Comparison of ENCODE assay signal across 31 cellular contexts in genomic region chr4:111303806-111304205, GRCh38.
"Had no signal": no experiment of that assay in that cellular context is flagged by ENCODE, and none has a peak within 500 bp of the region (broad histone marks: within the 10 kb centered on the region; RNA-seq: fewer than 3 reads in every experiment).

No MANE protein-coding gene starts in this region.

- H3K9me3 Mint-ChIP-seq: type B pancreatic cell had no signal

- H3K27ac ChIP-seq: neural progenitor cell, ovary, parathyroid adenoma, psoas muscle, skin epidermis, spleen, suprapubic skin, testis, tibial artery, transverse colon, upper lobe of right lung, uterus had no signal

- DNase-seq: natural killer cell; occipital lobe; ovary; posterior cingulate gyrus; psoas muscle; right cardiac atrium; spleen; stimulated activated CD4-positive, alpha-beta T cell treated with anti-CD3 and anti-CD28 coated beads, Interleukin-12 subunit alpha, Interleukin-12 subunit beta, amount 100 ng/mL, for 4 hours; stimulated activated CD4-positive, alpha-beta T cell treated with anti-CD3 and anti-CD28 coated beads, Interleukin-1b, Interleukin-23, amount 100 ng/mL, for 48 hours; stimulated activated CD4-positive, alpha-beta T cell treated with anti-CD3 and anti-CD28 coated beads, Interleukin-4, amount 100 ng/mL, for 1 hour; stimulated activated CD4-positive, alpha-beta T cell treated with anti-CD3 and anti-CD28 coated beads, Interleukin-4, amount 100 ng/mL, for 4 hours; stimulated activated CD8-positive, alpha-beta memory T cell treated with anti-CD3 and anti-CD28 coated beads, Interleukin-4, amount 100 ng/mL, for 48 hours; stimulated activated naive CD4-positive, alpha-beta T cell; stimulated activated naive CD8-positive, alpha-beta T cell treated with anti-CD3 and anti-CD28 coated beads, Interleukin-15, amount 100 ng/mL, for 72 hours; stimulated activated naive CD8-positive, alpha-beta T cell treated with anti-CD3 and anti-CD28 coated beads, Interleukin-15, Interleukin-2, amounts not matched to agents 100 U/mL and 50 U/mL, for 24 hours; substantia nigra; testis; tibial artery; transverse colon; upper lobe of right lung; uterus had no signal

- H3K27me3 ChIP-seq: neural progenitor cell, ovary, spleen, suprapubic skin, testis, tibial artery, transverse colon, upper lobe of right lung, uterus had no signal

- H3K27me3 Mint-ChIP-seq: progenitor cell of endocrine pancreas; stimulated activated memory B cell treated with anti-CD40 and anti-IgM and Interleukin-4, amounts not matched to agents 10 μg/mL and 1 μg/mL and 100 μg/mL, for 72 hours; stimulated activated naive CD8-positive, alpha-beta T cell treated with anti-CD3 and anti-CD28 coated beads, Interleukin-15, amount 100 ng/mL, for 72 hours; type B pancreatic cell had no signal

- H3K4me3 Mint-ChIP-seq: natural killer cell; nephron; neural progenitor cell; stimulated activated memory B cell treated with anti-CD40 and anti-IgM and Interleukin-4, amounts not matched to agents 10 μg/mL and 1 μg/mL and 100 μg/mL, for 72 hours; stimulated activated naive CD8-positive, alpha-beta T cell treated with anti-CD3 and anti-CD28 coated beads, Interleukin-15, amount 100 ng/mL, for 72 hours; type B pancreatic cell had no signal

- H3K9me3 ChIP-seq: ovary, psoas muscle, suprapubic skin, testis, tibial artery, transverse colon, upper lobe of right lung, uterus had no signal

- H3K27ac Mint-ChIP-seq: natural killer cell; nephron; neural progenitor cell; progenitor cell of endocrine pancreas; stimulated activated memory B cell treated with anti-CD40 and anti-IgM and Interleukin-4, amounts not matched to agents 10 μg/mL and 1 μg/mL and 100 μg/mL, for 72 hours; stimulated activated naive CD8-positive, alpha-beta T cell treated with anti-CD3 and anti-CD28 coated beads, Interleukin-15, amount 100 ng/mL, for 72 hours; type B pancreatic cell had no signal

- H3K4me1 Mint-ChIP-seq: natural killer cell; nephron; neural progenitor cell; stimulated activated memory B cell treated with anti-CD40 and anti-IgM and Interleukin-4, amounts not matched to agents 10 μg/mL and 1 μg/mL and 100 μg/mL, for 72 hours; stimulated activated naive CD8-positive, alpha-beta T cell treated with anti-CD3 and anti-CD28 coated beads, Interleukin-15, amount 100 ng/mL, for 72 hours had no signal

- H3K4me3 ChIP-seq: neural progenitor cell, ovary, psoas muscle, skin epidermis, smooth muscle cell, spleen, suprapubic skin, testis, tibial artery, transverse colon, upper lobe of right lung, uterus had no signal

- H3K4me1 ChIP-seq: neural progenitor cell, parathyroid adenoma, psoas muscle, spleen, suprapubic skin, testis, tibial artery, transverse colon, upper lobe of right lung, uterus had no signal

- ATAC-seq: natural killer cell; psoas muscle; right cardiac atrium; sciatic nerve; stimulated activated memory B cell treated with anti-CD40 and anti-IgM and Interleukin-4, amounts not matched to agents 10 μg/mL and 1 μg/mL and 100 μg/mL, for 72 hours; stimulated activated naive CD8-positive, alpha-beta T cell treated with anti-CD3 and anti-CD28 coated beads, Interleukin-15, amount 100 ng/mL, for 72 hours; stimulated activated naive CD8-positive, alpha-beta T cell treated with anti-CD3 and anti-CD28 coated beads, Interleukin-15, Interleukin-2, amounts not matched to agents 100 U/mL and 50 U/mL, for 24 hours; upper lobe of right lung had no signal

- H3K9ac ChIP-seq: neural progenitor cell, parathyroid adenoma had no signal

- H3K36me3 Mint-ChIP-seq: natural killer cell; neural progenitor cell; stimulated activated memory B cell treated with anti-CD40 and anti-IgM and Interleukin-4, amounts not matched to agents 10 μg/mL and 1 μg/mL and 100 μg/mL, for 72 hours; type B pancreatic cell had no signal

- H3K36me3 ChIP-seq: neural progenitor cell, ovary, spleen, suprapubic skin, tibial artery, transverse colon, upper lobe of right lung, uterus had no signal

- H3K4me2 ChIP-seq: neural progenitor cell, smooth muscle cell had no signal

- H2AFZ ChIP-seq: neural progenitor cell, parathyroid adenoma had no signal
